14 cellular contexts compared by ENCODE assay signal in genomic region chr2:147231607-147232006, GRCh38.
DNase-seq lines count a peak whose midpoint lies in the region; ATAC-seq, FAIRE-seq and TF ChIP-seq lines count a peak whose summit lies in the region.
"Had no signal": no experiment of that assay in that cellular context is flagged by ENCODE, and none has a peak within 500 bp of the region (broad histone marks: within the 10 kb centered on the region; RNA-seq: fewer than 3 reads in every experiment).

No MANE protein-coding gene starts in this region.

- DNase-seq in 8988T (no peak), SW480 (ENCODE audit: low spot score) (no peak), hippocampal formation (lab: John Stamatoyannopoulos, UW) (no peak), H54 (ENCODE audit: insufficient read length, low spot score) (no peak)
- DNase-seq: activated B cell treated with CpG ODN at 0.5 μM for 24 hours, cortex of kidney, HCEC 1CT, MG63, sigmoid colon had no signal

- no peak for FAIRE-seq in H54 (lab: Jason Lieb, UNC)
- FAIRE-seq: astrocyte had no signal

- no peak for TF ChIP-seq POLR2A in H54 (IDR thresholded peaks at IDR 0.05; ENCODE audit: low read depth, low read length)

- ATAC-seq in GM18502 (IDR thresholded peaks at IDR 0.05; ENCODE audit: poor library complexity, unreplicated experiment) = peak; percentile 92
- peak; percentile 68 for ATAC-seq in GM19324 (IDR thresholded peaks at IDR 0.05; ENCODE audit: low FRiP score, unreplicated experiment)
- ATAC-seq in HG02678 (IDR thresholded peaks at IDR 0.05; ENCODE audit: unreplicated experiment) = peak; percentile 64
- peak; percentile 69 for ATAC-seq in HG03460 (IDR thresholded peaks at IDR 0.05; ENCODE audit: unreplicated experiment)
